17 cellular contexts compared by ENCODE assay signal in the genomic region with DNA sequence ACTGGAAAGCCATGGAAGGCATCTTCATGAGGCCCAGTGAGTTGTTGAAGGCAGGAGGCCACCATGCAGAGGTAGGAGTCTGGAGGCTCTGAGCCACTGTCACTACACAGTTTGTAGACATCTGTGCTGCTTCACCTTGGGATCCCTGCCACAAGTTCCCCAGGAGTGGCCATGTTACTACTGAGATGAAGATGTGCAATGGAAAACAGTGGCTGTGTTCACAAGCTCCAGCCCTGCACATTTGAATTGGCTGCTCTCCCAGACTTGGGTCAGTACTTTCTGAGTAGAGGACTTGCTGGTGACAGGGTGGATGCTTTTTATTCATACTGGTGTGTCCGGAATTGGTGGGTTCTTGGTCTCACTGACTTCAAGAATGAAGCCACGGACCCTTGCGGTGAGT.
DNase-seq lines count a peak whose midpoint lies in the region; ATAC-seq and TF ChIP-seq lines count a peak whose summit lies in the region.
"Had no signal": no experiment of that assay in that cellular context is flagged by ENCODE, and none has a peak within 500 bp of the region (broad histone marks: within the 10 kb centered on the region; RNA-seq: fewer than 3 reads in every experiment).

No MANE protein-coding gene starts in this region.

- no peak overlapping the region for H3K4me3 Mint-ChIP-seq in chondrocyte (ENCODE audit: unreplicated experiment)
- H3K4me3 Mint-ChIP-seq in T-cell, result no peak overlapping the region
- H3K4me3 Mint-ChIP-seq: CD8-positive, alpha-beta T cell had no signal

- H2AFZ ChIP-seq in neuronal stem cell (ENCODE audit: low read length), result no peak overlapping the region

- CTCF ChIA-PET in T-cell (lab: Charles Lee), result no interaction called here

- peaks cover 0 to 14% (median 0%) of the 10 kb centered on the region in 11 experiments; a peak in 5 of 22 replicates for H3K36me3 ChIP-seq in BLaER1 treated with 17β-estradiol and CSF1 and Interleukin-3, amounts not matched to agents 10 nM and 100 nM
- no peaks in the 10 kb centered on the region for H3K36me3 ChIP-seq in neuronal stem cell (replicated peaks in 1 of 2; ENCODE audit: control insufficient read depth in 2 of 2, insufficient read depth in 2 of 2, low read length in 2 of 2)
- H3K36me3 ChIP-seq: BE2C, SJCRH30 had no signal

- no peaks in the 10 kb centered on the region for H4K20me1 ChIP-seq in BLaER1 treated with 17β-estradiol and CSF1 and Interleukin-3, amounts not matched to agents 10 nM and 100 nM

- H2BK120ac ChIP-seq in neuronal stem cell (ENCODE audit: low read depth, low read length), result no peak overlapping the region

- H3K36me3 Mint-ChIP-seq in chondrocyte (ENCODE audit: low read depth) (peaks cover 3% of the 10 kb centered on the region), T-cell (peaks cover 5% of the 10 kb centered on the region)
- H3K36me3 Mint-ChIP-seq: CD8-positive, alpha-beta T cell had no signal

- no peak overlapping the region for H3K4me2 ChIP-seq in BLaER1 treated with 17β-estradiol and CSF1 and Interleukin-3, amounts not matched to agents 10 nM and 100 nM
- H3K4me2 ChIP-seq in neuronal stem cell (ENCODE audit: insufficient read depth, low read length, poor library complexity, severe bottlenecking), result no peak overlapping the region

- H2BK12ac ChIP-seq in neuronal stem cell (ENCODE audit: low read length), result no peak overlapping the region

- no peak overlapping the region for H3K4ac ChIP-seq in neuronal stem cell (ENCODE audit: low read length)

- H3K9me3 ChIP-seq in BLaER1 treated with 17β-estradiol and CSF1 and Interleukin-3, amounts not matched to agents 10 nM and 100 nM (replicated peaks in 1 of 11), result peaks cover 40 to 65% (median 55%) of the 10 kb centered on the region in 11 experiments
- peaks cover 2 to 3% of the 10 kb centered on the region in 2 donors for H3K9me3 ChIP-seq in neuronal stem cell (replicated peaks in 1 of 2; ENCODE audit: control insufficient read depth in 2 of 2, insufficient read depth in 1 of 2, low read depth in 1 of 2, low read length in 2 of 2)
- H3K9me3 ChIP-seq: BE2C had no signal

- no CpG with 5 or more reads among the region's 3 CpGs for WGBS in neuronal stem cell (ENCODE audit: extremely low coverage in 2 of 2, insufficient read length in 2 of 2, insufficient replicate concordance in 1 of 2), 2 donors

- no peaks in the 10 kb centered on the region for H3K27me3 ChIP-seq in BLaER1 treated with 17β-estradiol and CSF1 and Interleukin-3, amounts not matched to agents 10 nM and 100 nM
- no peaks in the 10 kb centered on the region for H3K27me3 ChIP-seq in neuronal stem cell (ENCODE audit: control insufficient read depth in 3 of 3, insufficient read depth in 3 of 3, low read depth in 1 of 3, low read length in 3 of 3)
- H3K27me3 ChIP-seq: BE2C, SJCRH30 had no signal

- H3K27me3 Mint-ChIP-seq in chondrocyte (ENCODE audit: low read depth) (no peaks in the 10 kb centered on the region), T-cell (peaks cover 3 to 6% of the 10 kb centered on the region in 2 donors)

- H2BK15ac ChIP-seq in neuronal stem cell (ENCODE audit: low read length), result no peak overlapping the region

- H2BK5ac ChIP-seq in neuronal stem cell (ENCODE audit: low read length), result no peak overlapping the region

- H3K27ac ChIP-seq in BLaER1 treated with 17β-estradiol and CSF1 and Interleukin-3, amounts not matched to agents 10 nM and 100 nM, result peak overlapping the region in 7 of 11 experiments; percentile 83 to 94 (median 92); a peak in 6 of 22 replicates
- H3K27ac ChIP-seq in neuronal stem cell (replicated peaks; ENCODE audit: low read length), result no peak overlapping the region
- H3K27ac ChIP-seq: RWPE1, SJCRH30 had no signal

- peaks cover 20% of the 10 kb centered on the region for H3K4me1 Mint-ChIP-seq in chondrocyte (ENCODE audit: low read depth)
- H3K4me1 Mint-ChIP-seq in T-cell, result peaks cover 6 to 15% (median 7%) of the 10 kb centered on the region in 3 donors

- H3K14ac ChIP-seq in neuronal stem cell (ENCODE audit: low read length), result peak overlapping the region; percentile 63

- peak overlapping the region in 7 of 10 experiments; percentile 15 to 48 (median 24); a peak in 7 of 20 replicates for H3K4me3 ChIP-seq in BLaER1 treated with 17β-estradiol and CSF1 and Interleukin-3, amounts not matched to agents 10 nM and 100 nM
- no peak overlapping the region for H3K4me3 ChIP-seq in neuronal stem cell (ENCODE audit: low read length in 2 of 2)
- H3K4me3 ChIP-seq: K562, SJCRH30 had no signal

- H3K9me3 Mint-ChIP-seq in chondrocyte (ENCODE audit: low read depth) (peaks cover 18% of the 10 kb centered on the region), T-cell (peaks cover 0 to 12% (median 7%) of the 10 kb centered on the region in 3 donors)
- H3K9me3 Mint-ChIP-seq: CD8-positive, alpha-beta T cell had no signal

- no peak for TF ChIP-seq CTCF in chondrocyte (IDR thresholded peaks at IDR 0.05)

- H3K27ac Mint-ChIP-seq in chondrocyte (ENCODE audit: unreplicated experiment) (no peak overlapping the region), T-cell (no peak overlapping the region)
- H3K27ac Mint-ChIP-seq: CD8-positive, alpha-beta T cell had no signal

- H3K23ac ChIP-seq in neuronal stem cell (ENCODE audit: low read depth, low read length, poor library complexity), result no peak overlapping the region

- peaks cover 30 to 44% (median 38%) of the 10 kb centered on the region in 10 experiments for H3K4me1 ChIP-seq in BLaER1 treated with 17β-estradiol and CSF1 and Interleukin-3, amounts not matched to agents 10 nM and 100 nM
- no peaks in the 10 kb centered on the region for H3K4me1 ChIP-seq in neuronal stem cell (ENCODE audit: control insufficient read depth in 2 of 2, insufficient read depth in 1 of 2, low read depth in 1 of 2, low read length in 2 of 2)
- H3K4me1 ChIP-seq: BE2C had no signal

- no peak overlapping the region for H4K91ac ChIP-seq in neuronal stem cell (ENCODE audit: low read depth, low read length, poor library complexity)

- no peak overlapping the region for H4K8ac ChIP-seq in neuronal stem cell (ENCODE audit: low read depth, low read length)

- in situ Hi-C loops in G401 (cut with HindIII; ENCODE audit: low sequenced_read_pairs), result no loop called here

- ATAC-seq in HG02678 (IDR thresholded peaks at IDR 0.05; ENCODE audit: unreplicated experiment) (no peak), T-cell (replicated peaks in 1 of 4) (no peak)
- ATAC-seq: CD8-positive, alpha-beta T cell; K562 had no signal

- no peak overlapping the region for H3K9ac ChIP-seq in BLaER1 treated with 17β-estradiol and CSF1 and Interleukin-3, amounts not matched to agents 10 nM and 100 nM
- no peak overlapping the region for H3K9ac ChIP-seq in neuronal stem cell (ENCODE audit: low read depth, low read length, poor library complexity)

- no peak overlapping the region for H3K18ac ChIP-seq in neuronal stem cell (ENCODE audit: low read length)

- no peaks in the 10 kb centered on the region for H3K79me1 ChIP-seq in neuronal stem cell (ENCODE audit: low read depth, low read length)

- H2AK5ac ChIP-seq in neuronal stem cell (ENCODE audit: low read depth, low read length), result no peak overlapping the region

- POLR2A ChIA-PET in T-cell (lab: Charles Lee), result no interaction called here

- DNase-seq in G401 (ENCODE audit: low spot score), result peak; percentile 2
- peak; percentile 37 for DNase-seq in chondrocyte (ENCODE audit: low spot score)
- DNase-seq in neuronal stem cell (ENCODE audit: low spot score), result no peak
- DNase-seq in AML-193 (lab: John Stamatoyannopoulos, UW), result no peak
- no peak for DNase-seq in T-cell
- DNase-seq: BE2C; CD8-positive, alpha-beta T cell; DMS79; GOT3; NCI-H187; NCI-H345; NCI-H526 treated with DMSO at 0.1 percent for 48 hours; SJCRH30 had no signal

Comparison
In these comparisons a context has a peak if more than half of its experiments do, and no peak if none do; other contexts are left out.
1. H3K4me3 ChIP-seq: peak in BLaER1 treated with 17β-estradiol and CSF1 and Interleukin-3, amounts not matched to agents 10 nM and 100 nM (7 of 10); none in neuronal stem cell (0 of 2).
2. DNase-seq: peak in G401 (single experiment) and chondrocyte (single experiment); none in neuronal stem cell (single experiment), AML-193 (0 of 2) and T-cell (0 of 34).